2 cellular contexts compared by ENCODE assay signal in genomic region chr2:190815223-190815622, GRCh38.
TF ChIP-seq lines count a peak whose summit lies in the region.

No MANE protein-coding gene starts in this region.

TF ChIP-seq in HepG2, 621 proteins besides CTCF, POLR2A, EP300 and RAD21 (continued from another document):
- no peak for TF ChIP-seq ZNF136 (CRISPR knock-in tag; IDR thresholded peaks at IDR 0.05; ENCODE audit: low read depth)
- no peak for TF ChIP-seq TOPORS (CRISPR knock-in tag; IDR thresholded peaks at IDR 0.05)
- TF ChIP-seq, protein P1, sequence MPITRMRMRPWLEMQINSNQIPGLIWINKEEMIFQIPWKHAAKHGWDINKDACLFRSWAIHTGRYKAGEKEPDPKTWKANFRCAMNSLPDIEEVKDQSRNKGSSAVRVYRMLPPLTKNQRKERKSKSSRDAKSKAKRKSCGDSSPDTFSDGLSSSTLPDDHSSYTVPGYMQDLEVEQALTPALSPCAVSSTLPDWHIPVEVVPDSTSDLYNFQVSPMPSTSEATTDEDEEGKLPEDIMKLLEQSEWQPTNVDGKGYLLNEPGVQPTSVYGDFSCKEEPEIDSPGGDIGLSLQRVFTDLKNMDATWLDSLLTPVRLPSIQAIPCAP (CRISPR knock-in tag; IDR thresholded peaks at IDR 0.05; ENCODE audit: low read depth): no peak
- TF ChIP-seq CBX5 (CRISPR knock-in tag; IDR thresholded peaks at IDR 0.05; ENCODE audit: borderline replicate concordance): no peak
- no peak for TF ChIP-seq ZBTB21 (CRISPR knock-in tag; IDR thresholded peaks at IDR 0.05)
- TF ChIP-seq MXI1 (IDR thresholded peaks at IDR 0.05; ENCODE audit: borderline replicate concordance, low read depth, low read length): no peak

TF ChIP-seq in SK-N-SH, 30 proteins besides CTCF, POLR2A, EP300 and RAD21 (continued from another document):
- TF ChIP-seq, protein P2, sequence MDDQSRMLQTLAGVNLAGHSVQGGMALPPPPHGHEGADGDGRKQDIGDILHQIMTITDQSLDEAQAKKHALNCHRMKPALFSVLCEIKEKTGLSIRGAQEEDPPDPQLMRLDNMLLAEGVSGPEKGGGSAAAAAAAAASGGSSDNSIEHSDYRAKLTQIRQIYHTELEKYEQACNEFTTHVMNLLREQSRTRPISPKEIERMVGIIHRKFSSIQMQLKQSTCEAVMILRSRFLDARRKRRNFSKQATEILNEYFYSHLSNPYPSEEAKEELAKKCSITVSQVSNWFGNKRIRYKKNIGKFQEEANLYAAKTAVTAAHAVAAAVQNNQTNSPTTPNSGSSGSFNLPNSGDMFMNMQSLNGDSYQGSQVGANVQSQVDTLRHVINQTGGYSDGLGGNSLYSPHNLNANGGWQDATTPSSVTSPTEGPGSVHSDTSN (IDR thresholded peaks at IDR 0.05): peak; percentile 18; the same call in 1 of the 2 replicates
- TF ChIP-seq NFIC (IDR thresholded peaks at IDR 0.05; ENCODE audit: borderline replicate concordance) (peak; percentile 57; the same call in 1 of the 2 replicates), TCF12 (IDR thresholded peaks at IDR 0.05) (peak; percentile 31; the same call in 1 of the 2 replicates)
